ENCODE assay signal across 17 cellular contexts in the genomic region with DNA sequence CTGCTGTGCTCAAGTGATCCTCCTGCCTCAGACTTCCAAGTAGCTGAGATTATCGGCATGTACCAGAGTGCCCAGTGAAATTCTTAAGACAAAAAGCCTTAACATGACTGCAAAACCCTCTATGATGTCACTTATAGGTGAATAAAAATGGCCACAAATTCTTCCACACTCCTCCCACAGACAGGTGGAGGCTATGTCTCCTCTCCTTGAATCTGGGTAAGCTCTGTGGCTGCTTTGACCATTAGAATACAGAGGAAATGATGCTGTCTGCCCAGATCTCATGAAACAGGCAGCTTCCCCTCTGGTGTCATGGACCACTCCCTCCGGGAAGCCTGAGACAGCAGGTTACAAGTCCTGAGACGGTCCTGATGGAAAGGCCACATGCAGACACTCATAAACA.
DNase-seq lines count a peak whose midpoint lies in the region; ATAC-seq and TF ChIP-seq lines count a peak whose summit lies in the region.
"Had no signal": no experiment of that assay in that cellular context is flagged by ENCODE, and none has a peak within 500 bp of the region (broad histone marks: within the 10 kb centered on the region; RNA-seq: fewer than 3 reads in every experiment).

No MANE protein-coding gene starts in this region.

- peaks cover 9% of the 10 kb centered on the region for H3K36me3 Mint-ChIP-seq in activated T-helper 2 cell treated with anti-CD3 and anti-CD28 coated beads, Interferon-gamma antibody, Interleukin-2, Interleukin-4, amounts not matched to agents 10 μg/mL and 5 μg/mL and 100 μg/mL, durations not matched to agents 14 hours and 24 hours and 36 hours (ENCODE audit: low read depth)

- POLR2A ChIA-PET in HCT116 (lab: Charles Lee), result interaction anchor here (0.8 to 5.0 kb wide), 4 partner anchors 12 to 67 kb away, joined by 3 to 31 read pairs (median 6); no protein-coding TSS in a partner anchor

- H3K79me2 ChIP-seq in HCT116 (ENCODE audit: insufficient read depth, low read length), result no peaks in the 10 kb centered on the region

- no peaks in the 10 kb centered on the region for H3K27me3 ChIP-seq in HCT116 (ENCODE audit: insufficient read depth, low read length)
- no peaks in the 10 kb centered on the region for H3K27me3 ChIP-seq in mucosa of rectum (ENCODE audit: control insufficient read depth in 2 of 2, insufficient read depth in 2 of 2, low read length in 2 of 2)
- no peaks in the 10 kb centered on the region for H3K27me3 ChIP-seq in uterus

- peaks cover 11% of the 10 kb centered on the region for H3K9me3 Mint-ChIP-seq in activated T-helper 2 cell treated with anti-CD3 and anti-CD28 coated beads, Interferon-gamma antibody, Interleukin-2, Interleukin-4, amounts not matched to agents 10 μg/mL and 5 μg/mL and 100 μg/mL, durations not matched to agents 14 hours and 24 hours and 36 hours
- H3K9me3 Mint-ChIP-seq: activated CD8-positive, alpha-beta T cell treated with anti-CD3 and anti-CD28 coated beads for 36 hours had no signal

- H3K9me3 ChIP-seq in HCT116 (ENCODE audit: control insufficient read depth in 1 of 2, insufficient read depth in 1 of 2, low read depth in 1 of 2, low read length in 2 of 2), result no peaks in the 10 kb centered on the region
- no peaks in the 10 kb centered on the region for H3K9me3 ChIP-seq in mucosa of rectum (ENCODE audit: control insufficient read depth in 2 of 2, low read length in 2 of 2)
- no peaks in the 10 kb centered on the region for H3K9me3 ChIP-seq in uterus

- intact Hi-C loops in HCT116 (cut with micrococcal nuclease) (no loop called here), uterus (cut with DNase I; ENCODE audit: low total_unique reads) (no loop called here)
- intact Hi-C loops in activated T-helper 2 cell treated with anti-CD3 and anti-CD28 coated beads, Interferon-gamma antibody, Interleukin-2, Interleukin-4, amounts not matched to agents 10 μg/mL and 5 μg/mL and 100 μg/mL, durations not matched to agents 14 hours and 24 hours and 36 hours (cut with micrococcal nuclease), result loop anchor here (5.0 kb wide), 1 partner anchor 399 kb away; the partner anchor contains the start of gene MYL12B

- peaks cover 41% of the 10 kb centered on the region for H3K4me1 Mint-ChIP-seq in activated T-helper 2 cell treated with anti-CD3 and anti-CD28 coated beads, Interferon-gamma antibody, Interleukin-2, Interleukin-4, amounts not matched to agents 10 μg/mL and 5 μg/mL and 100 μg/mL, durations not matched to agents 14 hours and 24 hours and 36 hours (ENCODE audit: low read depth)

- ATAC-seq in HCT116, result no peak
- no peak for ATAC-seq in GM19324 (IDR thresholded peaks at IDR 0.05; ENCODE audit: low FRiP score, unreplicated experiment)
- ATAC-seq: activated CD8-positive, alpha-beta T cell treated with anti-CD3 and anti-CD28 coated beads for 36 hours had no signal

- CTCF ChIA-PET in HCT116 (lab: Charles Lee), result interaction anchor here (1.0 to 1.6 kb wide), 2 partner anchors 58 to 365 kb away, joined by 3 read pairs; no protein-coding TSS in a partner anchor

- no peak overlapping the region for H3K4me3 ChIP-seq in HCT116 (replicated peaks in 1 of 2; ENCODE audit: low read depth in 1 of 2, low read length in 2 of 2)
- H3K4me3 ChIP-seq in mucosa of rectum (ENCODE audit: low read length in 2 of 2), result peak overlapping the region in 1 of 2 donors; percentile 20
- no peak overlapping the region for H3K4me3 ChIP-seq in uterus
- H3K4me3 ChIP-seq: lung had no signal

- peak overlapping the region; percentile 15 for H3K9ac ChIP-seq in HCT116 (ENCODE audit: low read length)
- no peak overlapping the region for H3K9ac ChIP-seq in mucosa of rectum (ENCODE audit: low read depth in 1 of 2, low read length in 2 of 2)

- H3K4me1 ChIP-seq in HCT116 (ENCODE audit: control insufficient read depth in 1 of 2, insufficient read depth in 2 of 2, low read length in 2 of 2), result peaks cover 51 to 75% of the 10 kb centered on the region in 2 experiments
- peaks cover 13 to 14% of the 10 kb centered on the region in 2 donors for H3K4me1 ChIP-seq in mucosa of rectum (ENCODE audit: control insufficient read depth in 2 of 2, insufficient read depth in 2 of 2, low read length in 2 of 2)
- no peaks in the 10 kb centered on the region for H3K4me1 ChIP-seq in uterus

- peaks cover 0 to 12% of the 10 kb centered on the region in 2 experiments; a peak in 2 of 4 replicates for H3K36me3 ChIP-seq in HCT116 (ENCODE audit: control insufficient read depth in 1 of 2, insufficient read depth in 2 of 2, low read length in 2 of 2)
- H3K36me3 ChIP-seq in mucosa of rectum (ENCODE audit: control insufficient read depth in 2 of 2, insufficient read depth in 2 of 2, low read length in 2 of 2), result no peaks in the 10 kb centered on the region
- no peaks in the 10 kb centered on the region for H3K36me3 ChIP-seq in uterus

- H3K27me3 Mint-ChIP-seq in activated T-helper 2 cell treated with anti-CD3 and anti-CD28 coated beads, Interferon-gamma antibody, Interleukin-2, Interleukin-4, amounts not matched to agents 10 μg/mL and 5 μg/mL and 100 μg/mL, durations not matched to agents 14 hours and 24 hours and 36 hours (ENCODE audit: low read depth), result no peaks in the 10 kb centered on the region
- H3K27me3 Mint-ChIP-seq: activated CD8-positive, alpha-beta T cell treated with anti-CD3 and anti-CD28 coated beads for 36 hours; progenitor cell of endocrine pancreas had no signal

- TF ChIP-seq CTCF in HCT116 (IDR thresholded peaks at IDR 0.05 in 2 of 3, conservative IDR thresholded peaks at IDR 0.05 in 1 of 3; ENCODE audit: borderline replicate concordance in 1 of 3, insufficient read depth in 1 of 3, low read depth in 2 of 3, low read length in 2 of 3), result no peak
- TF ChIP-seq CTCF in uterus (IDR thresholded peaks at IDR 0.05), result no peak

- no peaks in the 10 kb centered on the region for H4K20me1 ChIP-seq in HCT116 (ENCODE audit: insufficient read depth)

- TF ChIP-seq POLR2A in HCT116 (IDR thresholded peaks at IDR 0.05; ENCODE audit: borderline replicate concordance, extremely low read depth, insufficient read depth, insufficient read length) (no peak), uterus (IDR thresholded peaks at IDR 0.05) (no peak)

- H3K4me2 ChIP-seq in HCT116 (ENCODE audit: low read length), result no peak overlapping the region

- no peak for TF ChIP-seq RAD21 in HCT116 (IDR thresholded peaks at IDR 0.05; ENCODE audit: low read depth)

- peak overlapping the region; percentile 71 for H3K27ac Mint-ChIP-seq in activated T-helper 2 cell treated with anti-CD3 and anti-CD28 coated beads, Interferon-gamma antibody, Interleukin-2, Interleukin-4, amounts not matched to agents 10 μg/mL and 5 μg/mL and 100 μg/mL, durations not matched to agents 14 hours and 24 hours and 36 hours
- H3K27ac Mint-ChIP-seq: activated CD8-positive, alpha-beta T cell treated with anti-CD3 and anti-CD28 coated beads for 36 hours; progenitor cell of endocrine pancreas had no signal

- peak overlapping the region; percentile 4 for H2AFZ ChIP-seq in HCT116 (ENCODE audit: low read depth, low read length, poor library complexity, severe bottlenecking)

- H3K27ac ChIP-seq in HCT116 (ENCODE audit: low read depth, low read length), result peak overlapping the region; percentile 54
- peak overlapping the region; percentile 34 to 56 for H3K27ac ChIP-seq in mucosa of rectum (ENCODE audit: low read depth in 2 of 2, low read length in 2 of 2)
- H3K27ac ChIP-seq in uterus, result no peak overlapping the region
- H3K27ac ChIP-seq: C4-2B had no signal

- BruUV-seq in HCT116 (replicated peaks; lab: Mats Ljungman, UMichigan), result no TSS peak

- H3K9me2 ChIP-seq in HCT116 (ENCODE audit: insufficient read depth), result no peaks in the 10 kb centered on the region

- H3K4me3 Mint-ChIP-seq in activated T-helper 2 cell treated with anti-CD3 and anti-CD28 coated beads, Interferon-gamma antibody, Interleukin-2, Interleukin-4, amounts not matched to agents 10 μg/mL and 5 μg/mL and 100 μg/mL, durations not matched to agents 14 hours and 24 hours and 36 hours (ENCODE audit: low read depth), result no peak overlapping the region
- H3K4me3 Mint-ChIP-seq: activated CD8-positive, alpha-beta T cell treated with anti-CD3 and anti-CD28 coated beads for 36 hours had no signal

- RAD21 ChIA-PET in HCT116 (lab: Charles Lee; ENCODE audit: low non-redundant PET in 1 of 2, low total read pairs in 2 of 2, uncharacterized antibody in 2 of 2, unreplicated experiment in 2 of 2), result no interaction called here

- peak; percentile 28 to 48 for DNase-seq in AML-193 (lab: John Stamatoyannopoulos, UW)
- DNase-seq in HCT116 (ENCODE audit: low read depth, low spot score), result no peak
- DNase-seq in activated T-helper 2 cell treated with anti-CD3 and anti-CD28 coated beads, Interferon-gamma antibody, Interleukin-2, Interleukin-4, amounts not matched to agents 10 μg/mL and 5 μg/mL and 100 μg/mL, durations not matched to agents 14 hours and 24 hours and 36 hours (ENCODE audit: low spot score), result no peak
- no peak for DNase-seq in uterus
- DNase-seq in NCI-H526 treated with DMSO at 0.1 percent for 48 hours (lab: John Stamatoyannopoulos, UW), result no peak
- no peak for DNase-seq in GM03348 (ENCODE audit: low spot score)
- DNase-seq: activated CD8-positive, alpha-beta T cell treated with anti-CD3 and anti-CD28 coated beads for 36 hours; activated naive CD4-positive, alpha-beta T cell treated with Interleukin-2 at 50 U/mL for 16 hours; caudate nucleus; NCI-H2081; NK-92 treated with Interleukin-12 subunit alpha and Interleukin-12 subunit beta, amount 100 ng/mL, for 24 hours; stimulated activated CD4-positive, alpha-beta T cell treated with anti-CD3 and anti-CD28 coated beads, Interleukin-4, amount 100 ng/mL, for 4 hours had no signal

TF ChIP-seq in HCT116, 20 proteins besides CTCF, POLR2A, EP300 and RAD21:
- TF ChIP-seq SP1 (IDR thresholded peaks at IDR 0.05; ENCODE audit: low read depth), result no peak

Comparison
In these comparisons a context has a peak if more than half of its experiments do, and no peak if none do; other contexts are left out.
1. DNase-seq: peak in AML-193 (2 of 2); none in HCT116 (single experiment), activated T-helper 2 cell treated with anti-CD3 and anti-CD28 coated beads, Interferon-gamma antibody, Interleukin-2, Interleukin-4, amounts not matched to agents 10 μg/mL and 5 μg/mL and 100 μg/mL, durations not matched to agents 14 hours and 24 hours and 36 hours (single experiment), uterus (0 of 2), NCI-H526 treated with DMSO at 0.1 percent for 48 hours (single experiment) and GM03348 (single experiment).
2. H3K27ac ChIP-seq: peak in HCT116 (single experiment) and mucosa of rectum (2 of 2); none in uterus (0 of 2).